Comparison of ENCODE assay signal across 14 cellular contexts in genomic region chr7:127718325-127718724, GRCh38.
"Had no signal": no experiment of that assay in that cellular context is flagged by ENCODE, and none has a peak within 500 bp of the region (broad histone marks: within the 10 kb centered on the region; RNA-seq: fewer than 3 reads in every experiment).

No MANE protein-coding gene starts in this region.

- H3K4me3 ChIP-seq: tibial artery had no signal

- DNase-seq: activated CD4-positive, alpha-beta T cell treated with anti-CD3 and anti-CD28 coated beads, Interleukin-2, amount 50 U/mL, for 1 hour; activated CD4-positive, CD25-positive, alpha-beta regulatory T cell treated with anti-CD3 and anti-CD28 coated beads, Interleukin-2, amount 50 U/mL, for 72 hours; activated naive CD8-positive, alpha-beta T cell treated with anti-CD3 and anti-CD28 coated beads for 36 hours; activated T-cell treated with anti-CD3 and anti-CD28 coated beads, Interleukin-2, amount 50 U/mL, for 1 hour; amniotic stem cell; effector CD4-positive, alpha-beta T cell; foreskin keratinocyte; left ventricle myocardium superior; mammary epithelial cell; stimulated activated CD4-positive, alpha-beta T cell treated with anti-CD3 and anti-CD28 coated beads, Interleukin-4, amount 100 ng/mL, for 1 hour; stimulated activated naive CD4-positive, alpha-beta T cell treated with Interleukin-2 at 50 U/mL for 16 hours; T-cell; tibial artery; WERI-Rb-1 had no signal

- H3K9me3 ChIP-seq: tibial artery had no signal

- H3K27me3 ChIP-seq: foreskin keratinocyte, tibial artery had no signal

- H3K27ac ChIP-seq: tibial artery, WERI-Rb-1 had no signal

- H3K4me1 ChIP-seq: foreskin keratinocyte, tibial artery had no signal
